In genomic region chr19:46388311-46389095, GRCh38 we compare ENCODE assay signal across 28 cellular contexts. TPM values are rescaled to one million over a fixed set of nuclear protein-coding genes. Genes with fewer than 3 reads are reported as not detected.
DNase-seq lines count a peak whose midpoint lies in the region; ATAC-seq, FAIRE-seq and TF ChIP-seq lines count a peak whose summit lies in the region.
"Had no signal": no experiment of that assay in that cellular context is flagged by ENCODE, and none has a peak within 500 bp of the region (broad histone marks: within the 10 kb centered on the region; RNA-seq: fewer than 3 reads in every experiment).

No MANE protein-coding gene starts in this region.

- intact Hi-C loops in adrenal gland (cut with DNase I) (loop anchor here in 1 of 2 donors (10.0 kb wide), 1 partner anchor 104 kb away; no protein-coding TSS in a partner anchor), kidney (cut with DNase I) (no loop called here), sciatic nerve (cut with DNase I) (no loop called here)

- H3K27ac ChIP-seq in adrenal gland: peak overlapping the region in 2 of 5 donors; percentile 10 to 38
- no peak overlapping the region for H3K27ac ChIP-seq in kidney (ENCODE audit: low read depth in 2 of 2, low read length in 2 of 2)
- H3K27ac ChIP-seq: C4-2B, Peyer's patch had no signal

- H3K9me3 ChIP-seq in adrenal gland (replicated peaks in 1 of 3) (no peaks in the 10 kb centered on the region), kidney (ENCODE audit: control insufficient read depth in 1 of 2, low read length in 2 of 2) (no peaks in the 10 kb centered on the region)
- H3K9me3 ChIP-seq: Peyer's patch had no signal

- H3K9me3 Mint-ChIP-seq in activated naive CD8-positive, alpha-beta T cell treated with anti-CD3 and anti-CD28 coated beads, Interleukin-2, amount 10 ng/mL, durations not matched to agents 7 days and 5 days: peaks cover 5% of the 10 kb centered on the region
- H3K9me3 Mint-ChIP-seq in activated naive CD8-positive, alpha-beta T cell treated with anti-CD3 and anti-CD28 coated beads for 36 hours: no peaks in the 10 kb centered on the region
- H3K9me3 Mint-ChIP-seq: CD8-positive, alpha-beta memory T cell had no signal

- TF ChIP-seq CTCF in adrenal gland (IDR thresholded peaks at IDR 0.05) (no peak), kidney (IDR thresholded peaks at IDR 0.05; ENCODE audit: borderline replicate concordance, extremely low read depth, insufficient read depth) (no peak)

- no peaks in the 10 kb centered on the region for H3K27me3 ChIP-seq in adrenal gland
- H3K27me3 ChIP-seq: Peyer's patch had no signal

- TF ChIP-seq POLR2A in adrenal gland (IDR thresholded peaks at IDR 0.05) (no peak), GM12891 (IDR thresholded peaks at IDR 0.05; ENCODE audit: low read depth, low read length) (no peak)

- no peak overlapping the region for H3K27ac Mint-ChIP-seq in activated naive CD8-positive, alpha-beta T cell treated with anti-CD3 and anti-CD28 coated beads, Interleukin-2, amount 10 ng/mL, durations not matched to agents 7 days and 5 days
- H3K27ac Mint-ChIP-seq in activated naive CD8-positive, alpha-beta T cell treated with anti-CD3 and anti-CD28 coated beads for 36 hours: no peak overlapping the region

- H3K4me1 Mint-ChIP-seq in activated naive CD8-positive, alpha-beta T cell treated with anti-CD3 and anti-CD28 coated beads, Interleukin-2, amount 10 ng/mL, durations not matched to agents 7 days and 5 days: peaks cover 1% of the 10 kb centered on the region
- peaks cover 9% of the 10 kb centered on the region for H3K4me1 Mint-ChIP-seq in activated naive CD8-positive, alpha-beta T cell treated with anti-CD3 and anti-CD28 coated beads for 36 hours

- WGBS in adrenal gland, 4 donors: 59 to 73% (median 62%) methylated on average over 14 to 25 of the region's 25 CpGs

- H3K4me1 ChIP-seq in adrenal gland (replicated peaks in 1 of 2): peaks cover 0 to 12% of the 10 kb centered on the region in 2 donors
- H3K4me1 ChIP-seq in kidney (ENCODE audit: control insufficient read depth in 1 of 2, insufficient read depth in 1 of 2, low read depth in 1 of 2, low read length in 2 of 2): no peaks in the 10 kb centered on the region
- H3K4me1 ChIP-seq: Peyer's patch had no signal

- H3K4me3 ChIP-seq in adrenal gland: no peak overlapping the region
- H3K4me3 ChIP-seq in kidney (ENCODE audit: low read length in 2 of 2): no peak overlapping the region
- H3K4me3 ChIP-seq: Peyer's patch had no signal

- peaks cover 32% of the 10 kb centered on the region for H3K36me3 Mint-ChIP-seq in activated naive CD8-positive, alpha-beta T cell treated with anti-CD3 and anti-CD28 coated beads, Interleukin-2, amount 10 ng/mL, durations not matched to agents 7 days and 5 days
- H3K36me3 Mint-ChIP-seq in activated naive CD8-positive, alpha-beta T cell treated with anti-CD3 and anti-CD28 coated beads for 36 hours: peaks cover 33% of the 10 kb centered on the region

- H3K36me3 ChIP-seq in adrenal gland (replicated peaks in 1 of 2): peaks cover 0 to 60% of the 10 kb centered on the region in 2 donors
- H3K36me3 ChIP-seq in kidney (ENCODE audit: control insufficient read depth in 1 of 2, insufficient read depth in 2 of 2, low read length in 2 of 2): peaks cover 17 to 48% of the 10 kb centered on the region in 2 donors

- FAIRE-seq in kidney (lab: Jason Lieb, UNC): no peak
- no peak for FAIRE-seq in GM12891 (lab: Jason Lieb, UNC)
- FAIRE-seq: G401.6, GM18507, H1 had no signal

- no peak for ATAC-seq in activated naive CD8-positive, alpha-beta T cell treated with anti-CD3 and anti-CD28 coated beads, Interleukin-2, amount 10 ng/mL, durations not matched to agents 7 days and 5 days (ENCODE audit: low read depth)
- no peak for ATAC-seq in sciatic nerve
- ATAC-seq: HCT116 had no signal

- POLR2A ChIA-PET in activated naive CD8-positive, alpha-beta T cell treated with anti-CD3 and anti-CD28 coated beads, Interleukin-2, amount 10 ng/mL, durations not matched to agents 7 days and 5 days (lab: Charles Lee): no interaction called here

- H3K4me3 Mint-ChIP-seq in activated naive CD8-positive, alpha-beta T cell treated with anti-CD3 and anti-CD28 coated beads, Interleukin-2, amount 10 ng/mL, durations not matched to agents 7 days and 5 days: no peak overlapping the region
- H3K4me3 Mint-ChIP-seq in activated naive CD8-positive, alpha-beta T cell treated with anti-CD3 and anti-CD28 coated beads for 36 hours: no peak overlapping the region

- DNase-seq in activated naive CD8-positive, alpha-beta T cell treated with anti-CD3 and anti-CD28 coated beads, Interleukin-2, amount 10 ng/mL, durations not matched to agents 7 days and 5 days: peak; percentile 24
- no peak for DNase-seq in activated naive CD8-positive, alpha-beta T cell treated with anti-CD3 and anti-CD28 coated beads for 36 hours
- DNase-seq in adrenal gland (peak in 4 of 7 donors; percentile 55 to 78 (median 68)), kidney (peak; percentile 77), sciatic nerve (ENCODE audit: low spot score) (peak; percentile 52), ecto neural progenitor cell (ENCODE audit: low spot score) (no peak), GM12891 (ENCODE audit: insufficient read length, low spot score) (no peak), DMS79 treated with DMSO at 0.1 percent for 48 hours (lab: John Stamatoyannopoulos, UW) (no peak)
- DNase-seq: AML-193, Calu3, DMS153, Karpas-422, NCI-H1417, NCI-H1694 treated with DMSO at 0.1 percent for 48 hours, NCI-H2081 treated with DMSO at 0.1 percent for 48 hours, NCI-H2171 treated with DMSO at 0.1 percent for 48 hours, NCI-H524 treated with DMSO at 0.1 percent for 48 hours, Peyer's patch, SHP77 treated with DMSO at 0.1 percent for 48 hours had no signal

- H3K27me3 Mint-ChIP-seq in activated naive CD8-positive, alpha-beta T cell treated with anti-CD3 and anti-CD28 coated beads, Interleukin-2, amount 10 ng/mL, durations not matched to agents 7 days and 5 days: no peaks in the 10 kb centered on the region
- no peaks in the 10 kb centered on the region for H3K27me3 Mint-ChIP-seq in activated naive CD8-positive, alpha-beta T cell treated with anti-CD3 and anti-CD28 coated beads for 36 hours
- H3K27me3 Mint-ChIP-seq: CD8-positive, alpha-beta memory T cell had no signal

- H3K9ac ChIP-seq in kidney (ENCODE audit: low read length in 2 of 2): no peak overlapping the region

TF ChIP-seq in GM12891, 5 proteins besides CTCF, POLR2A, EP300 and RAD21:
- TF ChIP-seq POLR2AphosphoS5 (IDR thresholded peaks at IDR 0.05; ENCODE audit: low read depth, low read length): no peak
- no peak for TF ChIP-seq POU2F2 (IDR thresholded peaks at IDR 0.05; ENCODE audit: low read depth, low read length)
- no peak for TF ChIP-seq TAF1 (IDR thresholded peaks at IDR 0.05; ENCODE audit: low read depth, low read length)
- no peak for TF ChIP-seq SPI1 (IDR thresholded peaks at IDR 0.05; ENCODE audit: low read depth, low read length)
- no peak for TF ChIP-seq PAX5 (IDR thresholded peaks at IDR 0.05; ENCODE audit: insufficient read depth, low read length, severe bottlenecking)

RNA-seq across cellular contexts. Expression of gene CCDC8, which starts 24.9 kb away (rescaled TPM):
- total RNA-seq in activated naive CD8-positive, alpha-beta T cell treated with anti-CD3 and anti-CD28 coated beads, Interleukin-2, amount 10 ng/mL, durations not matched to agents 7 days and 5 days: not detected
- total RNA-seq in activated naive CD8-positive, alpha-beta T cell treated with anti-CD3 and anti-CD28 coated beads for 36 hours: under 1 TPM; 0.08 TPM
- total RNA-seq in adrenal gland: 10 to 100 TPM; 24.1 to 74.0 (median 35.0) TPM
- 10 to 100 TPM in 2 of 3 donors, 1 to 10 TPM in 1; 6.3 to 20.5 (median 18.8) TPM for polyA plus RNA-seq in adrenal gland
- 18.9 TPM for total RNA-seq in kidney
- 21.0 TPM for polyA plus RNA-seq in kidney (ENCODE audit: insufficient read depth, low read depth, low replicate concordance)
- 9.0 TPM for total RNA-seq in sciatic nerve
- polyA plus RNA-seq in GM12891 (2012; ENCODE audit: low read depth, missing spikeins): not detected
- total RNA-seq: A172; Calu3; CD8-positive, alpha-beta memory T cell; M059J had no signal
- polyA plus RNA-seq: CD8-positive, alpha-beta memory T cell had no signal

RNA-seq across cellular contexts. Expression of gene PNMA8C, which starts 40.2 kb away (rescaled TPM):
- under 1 TPM in 1 of 2 experiments, not detected in 1; 0.11 TPM for total RNA-seq in activated naive CD8-positive, alpha-beta T cell treated with anti-CD3 and anti-CD28 coated beads, Interleukin-2, amount 10 ng/mL, durations not matched to agents 7 days and 5 days
- total RNA-seq in activated naive CD8-positive, alpha-beta T cell treated with anti-CD3 and anti-CD28 coated beads for 36 hours: not detected
- total RNA-seq in adrenal gland: 1 to 10 TPM; 1.5 to 4.4 (median 2.1) TPM
- 1 to 10 TPM in 2 of 3 donors, under 1 TPM in 1; 0.47 to 2.4 (median 1.4) TPM for polyA plus RNA-seq in adrenal gland
- total RNA-seq in kidney: 0.09 TPM
- 0.09 TPM for polyA plus RNA-seq in kidney (ENCODE audit: insufficient read depth, low read depth, low replicate concordance)
- not detected for total RNA-seq in sciatic nerve
- polyA plus RNA-seq in GM12891 (2012; ENCODE audit: low read depth, missing spikeins): not detected
- total RNA-seq: A172; Calu3; CD8-positive, alpha-beta memory T cell; Daoy; M059J; Peyer's patch had no signal
- polyA plus RNA-seq: CD8-positive, alpha-beta memory T cell had no signal

RNA-seq across cellular contexts. Expression of gene PPP5C, which starts 41.6 kb away (rescaled TPM):
- 10 to 100 TPM; 76.1 to 87.4 TPM for total RNA-seq in activated naive CD8-positive, alpha-beta T cell treated with anti-CD3 and anti-CD28 coated beads, Interleukin-2, amount 10 ng/mL, durations not matched to agents 7 days and 5 days
- total RNA-seq in activated naive CD8-positive, alpha-beta T cell treated with anti-CD3 and anti-CD28 coated beads for 36 hours: 100 to 1,000 TPM; 123 to 132 TPM
- total RNA-seq in adrenal gland: 10 to 100 TPM; 56.3 to 97.6 (median 74.4) TPM
- 100 to 1,000 TPM in 1 of 3 donors, 10 to 100 TPM in 2; 42.3 to 135 (median 75.4) TPM for polyA plus RNA-seq in adrenal gland
- 63.7 TPM for total RNA-seq in kidney
- polyA plus RNA-seq in kidney (ENCODE audit: insufficient read depth, low read depth, low replicate concordance): 54.3 TPM
- total RNA-seq in sciatic nerve: 46.9 TPM
- 42.5 TPM for polyA plus RNA-seq in GM12891 (2012; ENCODE audit: low read depth, missing spikeins)

Comparison
In these comparisons a context has a peak if more than half of its experiments do, and no peak if none do; other contexts are left out.
1. DNase-seq: peak in activated naive CD8-positive, alpha-beta T cell treated with anti-CD3 and anti-CD28 coated beads, Interleukin-2, amount 10 ng/mL, durations not matched to agents 7 days and 5 days (single experiment), adrenal gland (4 of 7), kidney (single experiment) and sciatic nerve (single experiment); none in activated naive CD8-positive, alpha-beta T cell treated with anti-CD3 and anti-CD28 coated beads for 36 hours (single experiment), ecto neural progenitor cell (single experiment), GM12891 (single experiment) and DMS79 treated with DMSO at 0.1 percent for 48 hours (single experiment).